In the genomic region with DNA sequence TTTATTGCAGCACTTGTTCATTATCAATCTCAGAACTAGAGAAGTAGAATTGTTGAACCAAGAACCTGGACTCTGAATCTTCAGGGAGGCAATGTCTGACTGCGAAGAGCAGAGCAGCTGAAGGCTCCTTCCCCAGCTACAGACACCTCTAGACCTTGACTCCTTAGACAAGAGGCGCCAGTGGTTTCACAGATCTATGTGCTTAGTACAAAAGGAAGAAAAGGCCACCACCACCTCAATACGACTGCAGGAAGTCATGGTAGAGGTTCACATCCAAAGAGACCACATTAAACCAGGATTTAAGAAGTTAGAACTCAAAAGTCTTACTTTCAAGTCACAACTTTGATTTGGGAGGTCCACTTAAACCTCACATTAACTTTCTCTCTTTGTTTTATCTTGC, we compare ENCODE assay signal across 20 cellular contexts.
A peak's percentile ranks its signal among the peaks of the same experiment; 100 is the strongest.
DNase-seq lines count a peak whose midpoint lies in the region; ATAC-seq and TF ChIP-seq lines count a peak whose summit lies in the region.
"Had no signal": no experiment of that assay in that cellular context is flagged by ENCODE, and none has a peak within 500 bp of the region (broad histone marks: within the 10 kb centered on the region; RNA-seq: fewer than 3 reads in every experiment).

No MANE protein-coding gene starts in this region.

- H3K9me2 ChIP-seq in PC-9 (ENCODE audit: insufficient read depth): no peaks in the 10 kb centered on the region

- H3K27me3 ChIP-seq in H9 (ENCODE audit: insufficient read depth, low read length): no peaks in the 10 kb centered on the region
- no peaks in the 10 kb centered on the region for H3K27me3 ChIP-seq in PC-9 (ENCODE audit: insufficient read depth, low read depth)

- no peak overlapping the region for H4K8ac ChIP-seq in H9 (replicated peaks; ENCODE audit: insufficient read length, low read depth, low read length)

- H2BK120ac ChIP-seq in H9 (ENCODE audit: low read depth, low read length, poor library complexity, severe bottlenecking): no peak overlapping the region

- H3K27me3 Mint-ChIP-seq in activated T-cell treated with anti-CD3 and anti-CD28 coated beads, Interleukin-2, amount 50 U/mL, for 72 hours (ENCODE audit: low read depth): peaks cover 6% of the 10 kb centered on the region
- no peaks in the 10 kb centered on the region for H3K27me3 Mint-ChIP-seq in H9 (ENCODE audit: low read depth)

- H3K4ac ChIP-seq in H9 (ENCODE audit: low read depth, low read length): no peak overlapping the region

- H3K9me3 ChIP-seq in H9 (ENCODE audit: control insufficient read depth, low read depth, low read length): no peaks in the 10 kb centered on the region
- H3K9me3 ChIP-seq in PC-9 (ENCODE audit: insufficient read depth, low read depth): 0 out of 2 replicates have a peak, but pooled peaks cover 4% of the 10 kb centered on the region
- H3K9me3 ChIP-seq: HAP-1 had no signal

- no peak overlapping the region for H4K5ac ChIP-seq in H9 (ENCODE audit: insufficient read length, low read depth, low read length)

- no peak overlapping the region for H3K56ac ChIP-seq in H9 (ENCODE audit: insufficient read length, low read depth, low read length)

- H2BK5ac ChIP-seq in H9 (ENCODE audit: insufficient read length, low read length): no peak overlapping the region

- CTCF ChIA-PET in PC-9 (lab: Charles Lee): interaction anchor here (0.5 kb wide), 1 partner anchor 661 kb away, joined by 6 read pairs; no protein-coding TSS in a partner anchor

- H2AK5ac ChIP-seq in H9 (ENCODE audit: insufficient read length, low read length): no peak overlapping the region

- H3K18ac ChIP-seq in H9 (ENCODE audit: insufficient read length, low read depth, low read length): no peak overlapping the region

- H3K9ac ChIP-seq in H9 (ENCODE audit: extremely low read depth, insufficient read length, low read length): no peak overlapping the region
- H3K9ac ChIP-seq: GM23248 had no signal

- H4K20me1 ChIP-seq in H9 (ENCODE audit: control insufficient read depth, insufficient read depth, insufficient read length) (no peaks in the 10 kb centered on the region), PC-9 (ENCODE audit: insufficient read depth) (no peaks in the 10 kb centered on the region)

- H2BK12ac ChIP-seq in H9 (ENCODE audit: insufficient read length, low read depth, low read length): no peak overlapping the region

- no peak overlapping the region for H4K91ac ChIP-seq in H9 (ENCODE audit: insufficient read length, low read depth, low read length)

- H3K79me1 ChIP-seq in H9 (ENCODE audit: insufficient read depth, low read depth, low read length, poor library complexity, severe bottlenecking): no peaks in the 10 kb centered on the region

- no peak overlapping the region for H3T11ph ChIP-seq in H9 (ENCODE audit: low read length)

- H3K4me1 ChIP-seq in H9 (ENCODE audit: insufficient read depth, low read length) (no peaks in the 10 kb centered on the region), PC-9 (replicated peaks; ENCODE audit: insufficient read depth) (peaks cover 1% of the 10 kb centered on the region)

- DNase-seq in activated T-cell treated with anti-CD3 and anti-CD28 coated beads, Interleukin-2, amount 50 U/mL, for 72 hours: no peak
- DNase-seq in activated T-cell treated with anti-CD3 and anti-CD28 coated beads, Interleukin-2, amount 50 U/mL, for 1 hour: no peak
- DNase-seq in H9 (no peak), PC-9 (no peak), DMS 273 (lab: John Stamatoyannopoulos, UW; ENCODE audit: unreplicated experiment) (no peak), NCI-H748 (lab: John Stamatoyannopoulos, UW; ENCODE audit: unreplicated experiment) (no peak)
- no peak for DNase-seq in stimulated activated effector memory CD8-positive, alpha-beta T cell treated with anti-CD3 and anti-CD28 coated beads, Interleukin-12 subunit alpha, Interleukin-12 subunit beta, amount 100 ng/mL, for 72 hours (ENCODE audit: low spot score in 2 of 2)
- DNase-seq: CD4-positive, CD25-positive, alpha-beta regulatory T cell; GM23248; KBM-7; MV-4-11; NCI-H1105; NCI-H1436 treated with DMSO at 0.1 percent for 48 hours; NCI-H187 treated with DMSO at 0.1 percent for 48 hours; NCI-H2107; NCI-H524; NCI-H774; SIG-M5 had no signal

- ATAC-seq in activated T-cell treated with anti-CD3 and anti-CD28 coated beads, Interleukin-2, amount 50 U/mL, for 72 hours (replicated peaks in 1 of 2): no peak
- peak; percentile 40 for ATAC-seq in stimulated activated effector memory CD8-positive, alpha-beta T cell treated with anti-CD3 and anti-CD28 coated beads, Interleukin-12 subunit alpha, Interleukin-12 subunit beta, amount 100 ng/mL, for 72 hours

- no peak overlapping the region for H2BK20ac ChIP-seq in H9 (ENCODE audit: low read depth, low read length, poor library complexity, severe bottlenecking)

- H3K79me2 ChIP-seq in H9 (ENCODE audit: insufficient read depth, low read length) (no peaks in the 10 kb centered on the region), PC-9 (ENCODE audit: low read depth) (no peaks in the 10 kb centered on the region)

- H3K14ac ChIP-seq in H9 (ENCODE audit: insufficient read depth, low read length): no peak overlapping the region

- no peaks in the 10 kb centered on the region for H3K23me2 ChIP-seq in H9 (ENCODE audit: insufficient read length, low read depth, low read length, poor library complexity, severe bottlenecking)

- H3K4me2 ChIP-seq in H9 (ENCODE audit: insufficient read depth, insufficient read length, low read length) (no peak overlapping the region), PC-9 (no peak overlapping the region)

- H3K27ac ChIP-seq in H9 (ENCODE audit: insufficient read length, low read depth, low read length) (no peak overlapping the region), PC-9 (no peak overlapping the region)
- H3K27ac ChIP-seq: GM23248, SK-N-MC had no signal

- peak overlapping the region; percentile 57 for H3K27ac Mint-ChIP-seq in activated T-cell treated with anti-CD3 and anti-CD28 coated beads, Interleukin-2, amount 50 U/mL, for 72 hours
- peak overlapping the region in 2 of 3 experiments; percentile 7 to 46; a peak in 2 of 7 replicates for H3K27ac Mint-ChIP-seq in H9
- H3K27ac Mint-ChIP-seq in stimulated activated effector memory CD8-positive, alpha-beta T cell treated with anti-CD3 and anti-CD28 coated beads, Interleukin-12 subunit alpha, Interleukin-12 subunit beta, amount 100 ng/mL, for 72 hours: no peak overlapping the region
- H3K27ac Mint-ChIP-seq: CD4-positive, CD25-positive, alpha-beta regulatory T cell had no signal

- H2AFZ ChIP-seq in H9 (ENCODE audit: low read length) (no peak overlapping the region), PC-9 (peak overlapping the region; percentile 7; the same call in 1 of the 2 replicates)
- H2AFZ ChIP-seq: GM23248 had no signal

- H3F3A ChIP-seq in PC-9 (ENCODE audit: insufficient read depth, low read depth): no peaks in the 10 kb centered on the region

- intact Hi-C loops in PC-9 (cut with micrococcal nuclease; ENCODE audit: unreplicated experiment): no loop called here

- no peak overlapping the region for H3K4me3 Mint-ChIP-seq in activated T-cell treated with anti-CD3 and anti-CD28 coated beads, Interleukin-2, amount 50 U/mL, for 72 hours
- H3K4me3 Mint-ChIP-seq in H9: no peak overlapping the region
- no peak overlapping the region for H3K4me3 Mint-ChIP-seq in stimulated activated effector memory CD8-positive, alpha-beta T cell treated with anti-CD3 and anti-CD28 coated beads, Interleukin-12 subunit alpha, Interleukin-12 subunit beta, amount 100 ng/mL, for 72 hours
- H3K4me3 Mint-ChIP-seq: CD4-positive, CD25-positive, alpha-beta regulatory T cell had no signal

- no TSS peak for BruUV-seq in PC-9 (replicated peaks; lab: Mats Ljungman, UMichigan)

- H3K4me3 ChIP-seq in PC-9: no peak overlapping the region
- H3K4me3 ChIP-seq: GM23248, HAP-1, SK-N-MC had no signal

- no peaks in the 10 kb centered on the region for H3K9me3 Mint-ChIP-seq in activated T-cell treated with anti-CD3 and anti-CD28 coated beads, Interleukin-2, amount 50 U/mL, for 72 hours
- no peaks in the 10 kb centered on the region for H3K9me3 Mint-ChIP-seq in H9
- H3K9me3 Mint-ChIP-seq in stimulated activated effector memory CD8-positive, alpha-beta T cell treated with anti-CD3 and anti-CD28 coated beads, Interleukin-12 subunit alpha, Interleukin-12 subunit beta, amount 100 ng/mL, for 72 hours: no peaks in the 10 kb centered on the region
- H3K9me3 Mint-ChIP-seq: CD4-positive, CD25-positive, alpha-beta regulatory T cell had no signal

- H3K23ac ChIP-seq in H9 (ENCODE audit: insufficient read length, low read depth, low read length): no peak overlapping the region

- H3K36me3 ChIP-seq in PC-9 (ENCODE audit: low read depth): no peaks in the 10 kb centered on the region
- H3K36me3 ChIP-seq: HAP-1 had no signal

- no peak overlapping the region for H2BK15ac ChIP-seq in H9 (ENCODE audit: low read depth, low read length)

- H3K4me1 Mint-ChIP-seq in activated T-cell treated with anti-CD3 and anti-CD28 coated beads, Interleukin-2, amount 50 U/mL, for 72 hours (ENCODE audit: low read depth): no peaks in the 10 kb centered on the region
- peaks cover 0 to 8% of the 10 kb centered on the region in 2 experiments; a peak in 1 of 4 replicates for H3K4me1 Mint-ChIP-seq in H9
- H3K4me1 Mint-ChIP-seq in stimulated activated effector memory CD8-positive, alpha-beta T cell treated with anti-CD3 and anti-CD28 coated beads, Interleukin-12 subunit alpha, Interleukin-12 subunit beta, amount 100 ng/mL, for 72 hours: no peaks in the 10 kb centered on the region
- H3K4me1 Mint-ChIP-seq: CD4-positive, CD25-positive, alpha-beta regulatory T cell had no signal

- POLR2A ChIA-PET in PC-9 (lab: Charles Lee; ENCODE audit: unreplicated experiment): no interaction called here

- no CpG with 5 or more reads among the region's 3 CpGs for WGBS in H9 (ENCODE audit: extremely low coverage, insufficient read length, low lambda C conversion rate)

- TF ChIP-seq CTCF in H9 (conservative IDR thresholded peaks at IDR 0.05) (no peak), PC-9 (conservative IDR thresholded peaks at IDR 0.05) (no peak)

- H3K36me3 Mint-ChIP-seq in activated T-cell treated with anti-CD3 and anti-CD28 coated beads, Interleukin-2, amount 50 U/mL, for 72 hours (ENCODE audit: insufficient read depth in 2 of 2): no peaks in the 10 kb centered on the region
- H3K36me3 Mint-ChIP-seq in H9 (ENCODE audit: insufficient read depth in 1 of 3, low read depth in 3 of 3): no peaks in the 10 kb centered on the region
- H3K36me3 Mint-ChIP-seq in stimulated activated effector memory CD8-positive, alpha-beta T cell treated with anti-CD3 and anti-CD28 coated beads, Interleukin-12 subunit alpha, Interleukin-12 subunit beta, amount 100 ng/mL, for 72 hours: no peaks in the 10 kb centered on the region
- H3K36me3 Mint-ChIP-seq: CD4-positive, CD25-positive, alpha-beta regulatory T cell had no signal
